ENCODE assay signal across 17 cellular contexts in genomic region chr1:65049941-65050713, GRCh38.
DNase-seq lines count a peak whose midpoint lies in the region; ATAC-seq and TF ChIP-seq lines count a peak whose summit lies in the region.
"Had no signal": no experiment of that assay in that cellular context is flagged by ENCODE, and none has a peak within 500 bp of the region (broad histone marks: within the 10 kb centered on the region; RNA-seq: fewer than 3 reads in every experiment).

No MANE protein-coding gene starts in this region.

- H3K4me1 Mint-ChIP-seq in effector memory CD8-positive, alpha-beta T cell (ENCODE audit: low read depth in 2 of 2), result peaks cover 33 to 40% of the 10 kb centered on the region in 2 donors

- peak overlapping the region; percentile 54 to 70 for H3K4me3 Mint-ChIP-seq in effector memory CD8-positive, alpha-beta T cell

- no peaks in the 10 kb centered on the region for H3K27me3 Mint-ChIP-seq in effector memory CD8-positive, alpha-beta T cell

- ATAC-seq in effector memory CD8-positive, alpha-beta T cell (replicated peaks), result peak; percentile 83
- ATAC-seq in upper lobe of right lung, result peak; percentile 33

- H3K36me3 Mint-ChIP-seq in effector memory CD8-positive, alpha-beta T cell (ENCODE audit: insufficient read depth), result peaks cover 10% of the 10 kb centered on the region

- TF ChIP-seq CTCF in upper lobe of right lung (IDR thresholded peaks at IDR 0.05), result no peak
- TF ChIP-seq CTCF in stomach (IDR thresholded peaks at IDR 0.05), result no peak

- H3K9me3 ChIP-seq in upper lobe of right lung (no peaks in the 10 kb centered on the region), stomach (no peaks in the 10 kb centered on the region)
- H3K9me3 ChIP-seq: BE2C, ovary, sigmoid colon had no signal

- H3K36me3 ChIP-seq in upper lobe of right lung, result peaks cover 10% of the 10 kb centered on the region
- H3K36me3 ChIP-seq in stomach, result peaks cover 0 to 24% (median 14%) of the 10 kb centered on the region in 4 donors
- H3K36me3 ChIP-seq: BE2C, ovary had no signal

- H3K27ac ChIP-seq in upper lobe of right lung, result peak overlapping the region; percentile 1
- no peak overlapping the region for H3K27ac ChIP-seq in stomach
- H3K27ac ChIP-seq: ovary, sigmoid colon had no signal

- DNase-seq in DMS79 treated with DMSO at 0.1 percent for 48 hours (lab: John Stamatoyannopoulos, UW) (peak; percentile 23), DMS79 (lab: John Stamatoyannopoulos, UW) (no peak), upper lobe of right lung (no peak), erythroblast (lab: John Stamatoyannopoulos, UW) (no peak), stomach (no peak)
- peak; percentile 27 for DNase-seq in stimulated activated CD4-positive, alpha-beta T cell treated with anti-CD3 and anti-CD28 coated beads, Interleukin-15, amount 100 ng/mL, for 24 hours
- no peak for DNase-seq in stimulated activated CD4-positive, alpha-beta T cell treated with anti-CD3 and anti-CD28 coated beads, Interleukin-12 subunit alpha, Interleukin-12 subunit beta, amount 100 ng/mL, for 4 hours
- DNase-seq in effector memory CD8-positive, alpha-beta T cell, result no peak
- DNase-seq: 8988T; activated effector memory CD4-positive, alpha-beta T cell treated with Interleukin-2 at 50 U/mL for 16 hours; BE2C; head of caudate nucleus; KBM-7; NCI-H2081 treated with DMSO at 0.1 percent for 48 hours; NCI-H524; ovary; sigmoid colon had no signal

- intact Hi-C loops in upper lobe of right lung (cut with DNase I) (no loop called here), stomach (cut with DNase I; ENCODE audit: low total_unique reads) (no loop called here)

- TF ChIP-seq POLR2A in erythroblast (IDR thresholded peaks at IDR 0.05; ENCODE audit: low read length), result no peak
- TF ChIP-seq POLR2A in stomach (IDR thresholded peaks at IDR 0.05), result no peak

- TF ChIP-seq EP300 in stomach (IDR thresholded peaks at IDR 0.05), result no peak

- H3K4me1 ChIP-seq in upper lobe of right lung (peaks cover 11% of the 10 kb centered on the region), stomach (peaks cover 7 to 35% (median 17%) of the 10 kb centered on the region in 4 donors)
- H3K4me1 ChIP-seq: BE2C had no signal

- H3K4me3 ChIP-seq in upper lobe of right lung, result no peak overlapping the region
- H3K4me3 ChIP-seq in stomach, result no peak overlapping the region
- H3K4me3 ChIP-seq: ovary, sigmoid colon had no signal

- H3K27me3 ChIP-seq in upper lobe of right lung, result no peaks in the 10 kb centered on the region
- no peaks in the 10 kb centered on the region for H3K27me3 ChIP-seq in stomach
- H3K27me3 ChIP-seq: BE2C, ovary, sigmoid colon had no signal

- peak overlapping the region; percentile 82 to 84 for H3K27ac Mint-ChIP-seq in effector memory CD8-positive, alpha-beta T cell

- H3K9me3 Mint-ChIP-seq in effector memory CD8-positive, alpha-beta T cell, result no peaks in the 10 kb centered on the region

- WGBS in stomach, 5 donors, result 86 to 92% (median 91%) methylated on average over 5 of the region's 5 CpGs

Comparison
In these comparisons a context has a peak if more than half of its experiments do, and no peak if none do; other contexts are left out.
1. DNase-seq: peak in DMS79 treated with DMSO at 0.1 percent for 48 hours (single experiment) and stimulated activated CD4-positive, alpha-beta T cell treated with anti-CD3 and anti-CD28 coated beads, Interleukin-15, amount 100 ng/mL, for 24 hours (single experiment); none in DMS79 (single experiment), stimulated activated CD4-positive, alpha-beta T cell treated with anti-CD3 and anti-CD28 coated beads, Interleukin-12 subunit alpha, Interleukin-12 subunit beta, amount 100 ng/mL, for 4 hours (single experiment), effector memory CD8-positive, alpha-beta T cell (0 of 3), upper lobe of right lung (single experiment), erythroblast (0 of 2) and stomach (single experiment).